25 cellular contexts compared by ENCODE assay signal in the genomic region with DNA sequence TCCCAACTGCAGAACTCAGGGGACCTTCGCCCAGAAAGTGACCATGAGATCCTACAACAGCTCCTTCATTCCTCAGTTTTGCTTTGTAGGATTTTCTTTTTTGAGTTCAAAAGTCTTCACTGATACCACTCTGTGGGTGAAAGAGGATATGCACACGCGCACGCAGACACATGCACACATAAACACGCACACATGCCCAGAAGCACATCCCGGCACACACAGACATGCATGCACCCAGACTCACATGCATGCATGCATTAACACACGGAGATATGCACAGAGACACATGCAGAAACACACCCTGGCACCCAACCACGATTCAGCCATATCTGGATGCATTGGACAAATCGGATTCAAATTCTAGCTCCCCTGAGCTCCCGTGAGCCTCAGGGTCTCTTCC. TPM values are rescaled to one million over a fixed set of nuclear protein-coding genes. Genes with fewer than 3 reads are reported as not detected.
"Had no signal": no experiment of that assay in that cellular context is flagged by ENCODE, and none has a peak within 500 bp of the region (broad histone marks: within the 10 kb centered on the region; RNA-seq: fewer than 3 reads in every experiment).

No MANE protein-coding gene starts in this region.

- H3K36me3 Mint-ChIP-seq: natural killer cell; neural progenitor cell; stimulated activated memory B cell treated with anti-CD40 and anti-IgM and Interleukin-4, amounts not matched to agents 10 μg/mL and 1 μg/mL and 100 μg/mL, for 72 hours; type B pancreatic cell had no signal

- H3K36me3 ChIP-seq: neural progenitor cell, ovary, spleen, suprapubic skin, tibial artery, transverse colon, upper lobe of right lung, uterus had no signal

- H3K9me3 ChIP-seq: ovary, psoas muscle, spleen, suprapubic skin, testis, tibial artery, transverse colon, upper lobe of right lung, uterus had no signal

- H3K4me3 ChIP-seq: neural progenitor cell, ovary, psoas muscle, skin epidermis, smooth muscle cell, spleen, suprapubic skin, testis, tibial artery, transverse colon, upper lobe of right lung, uterus had no signal

- H3K4me3 Mint-ChIP-seq: natural killer cell; nephron; neural progenitor cell; stimulated activated memory B cell treated with anti-CD40 and anti-IgM and Interleukin-4, amounts not matched to agents 10 μg/mL and 1 μg/mL and 100 μg/mL, for 72 hours; stimulated activated naive CD8-positive, alpha-beta T cell treated with anti-CD3 and anti-CD28 coated beads, Interleukin-15, amount 100 ng/mL, for 72 hours; type B pancreatic cell had no signal

- H3K27ac Mint-ChIP-seq: natural killer cell; neural progenitor cell; progenitor cell of endocrine pancreas; stimulated activated memory B cell treated with anti-CD40 and anti-IgM and Interleukin-4, amounts not matched to agents 10 μg/mL and 1 μg/mL and 100 μg/mL, for 72 hours; stimulated activated naive CD8-positive, alpha-beta T cell treated with anti-CD3 and anti-CD28 coated beads, Interleukin-15, amount 100 ng/mL, for 72 hours; type B pancreatic cell had no signal

- H3K4me1 ChIP-seq: neural progenitor cell, parathyroid adenoma, psoas muscle, spleen, suprapubic skin, testis, tibial artery, transverse colon, upper lobe of right lung, uterus had no signal

- H3K4me1 Mint-ChIP-seq: natural killer cell; neural progenitor cell; stimulated activated memory B cell treated with anti-CD40 and anti-IgM and Interleukin-4, amounts not matched to agents 10 μg/mL and 1 μg/mL and 100 μg/mL, for 72 hours; stimulated activated naive CD8-positive, alpha-beta T cell treated with anti-CD3 and anti-CD28 coated beads, Interleukin-15, amount 100 ng/mL, for 72 hours had no signal

- H3K27me3 ChIP-seq: neural progenitor cell, ovary, suprapubic skin, testis, transverse colon, upper lobe of right lung, uterus had no signal

- DNase-seq: occipital lobe, ovary, psoas muscle, right cardiac atrium, spleen, testis, tibial artery, transverse colon, upper lobe of right lung, uterus had no signal

RNA-seq across cellular contexts. Expression of a gene that starts 36.4 kb away (rescaled TPM):
- total RNA-seq: natural killer cell, occipital lobe, osteoblast, ovary, progenitor cell of endocrine pancreas, psoas muscle, renal cortical epithelial cell, right cardiac atrium, sciatic nerve, smooth muscle cell, spleen, suprapubic skin, transverse colon, upper lobe of right lung, urinary bladder, uterus had no signal
